In the genomic region with DNA sequence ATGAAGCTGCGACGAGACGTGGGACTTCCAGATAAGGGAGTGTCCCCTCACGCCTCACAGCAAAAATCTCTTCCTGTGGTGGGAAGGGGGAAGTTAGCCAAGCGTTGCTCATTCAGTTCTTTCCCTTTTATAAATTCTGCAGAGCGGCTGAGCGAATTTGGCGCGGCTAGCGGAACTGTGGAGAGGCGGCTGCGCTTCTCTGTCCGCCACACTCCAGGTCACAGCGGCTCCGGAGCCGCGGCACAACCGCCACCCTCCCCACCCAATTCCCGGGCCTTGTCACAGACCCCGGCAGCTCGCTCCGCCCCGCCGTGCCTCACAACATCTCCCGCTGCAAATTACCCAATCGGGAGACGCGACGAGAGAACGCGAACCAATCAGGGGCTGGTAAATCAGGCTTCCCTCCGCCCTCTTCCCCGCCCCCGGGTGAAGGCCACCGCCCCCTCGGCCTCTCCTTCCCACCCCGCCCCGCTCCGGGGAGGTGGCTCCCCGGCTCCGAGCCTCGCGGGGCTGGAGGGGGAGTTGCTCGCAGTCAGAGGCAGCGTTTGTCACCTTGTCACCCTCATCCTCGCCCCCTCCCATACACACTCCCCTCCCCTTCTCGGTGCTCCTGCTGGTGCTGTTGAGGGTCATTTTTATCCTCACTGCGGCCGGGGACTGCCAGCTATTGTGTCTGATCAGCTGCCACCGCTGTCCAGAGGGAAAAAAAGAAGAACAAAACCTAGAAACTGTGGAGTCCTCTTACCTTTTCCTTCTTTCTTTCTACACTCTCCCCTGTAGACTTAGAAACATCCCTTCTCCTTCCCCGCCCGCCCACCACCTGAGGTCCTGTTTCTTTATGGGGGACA, we compare ENCODE assay signal across 8 cellular contexts. TPM values are rescaled to one million over a fixed set of nuclear protein-coding genes. Genes with fewer than 3 reads are reported as not detected.
DNase-seq lines count a peak whose midpoint lies in the region; ATAC-seq and TF ChIP-seq lines count a peak whose summit lies in the region.

No MANE protein-coding gene starts in this region.

- DNase-seq in GM13977 (ENCODE audit: low spot score) (peak; percentile 96), NCI-H146 (lab: John Stamatoyannopoulos, UW) (peak; percentile 99), T-cell (peak; percentile 86 to 96 (median 93)), amniotic epithelial cell (ENCODE audit: low read depth) (peak; percentile 94), left cardiac atrium (peak; percentile 99), posterior cingulate gyrus (peak; percentile 98 to 100 (median 99)), upper lobe of left lung (peak; percentile 97 to 98)

- peaks cover 21 to 27% (median 24%) of the 10 kb centered on the region in 4 donors for H3K4me1 ChIP-seq in upper lobe of left lung

- no peak for TF ChIP-seq EP300 in upper lobe of left lung (IDR thresholded peaks at IDR 0.05)

- peak in 3 of 4 donors; percentile 67 to 98 (median 95) for TF ChIP-seq POLR2A in upper lobe of left lung (IDR thresholded peaks at IDR 0.05)

- 1 to 2% methylated on average over 22 to 42 of the region's 52 CpGs for WGBS in upper lobe of left lung, 2 donors

- peak overlapping the region; percentile 92 to 98 (median 94) for H3K27ac ChIP-seq in upper lobe of left lung

- peaks cover 0 to 25% (median 23%) of the 10 kb centered on the region in 3 donors for H3K4me1 Mint-ChIP-seq in T-cell

- POLR2A ChIA-PET in T-cell (lab: Charles Lee), result interaction anchor here in 1 of 2 donors (0.6 kb wide), 1 partner anchor 128 kb away, joined by 4 read pairs; no protein-coding TSS in a partner anchor

- no peaks in the 10 kb centered on the region for H3K27me3 ChIP-seq in upper lobe of left lung

- H3K36me3 ChIP-seq in upper lobe of left lung, result no peaks in the 10 kb centered on the region

- peak overlapping the region; percentile 86 to 93 (median 88) for H3K4me3 Mint-ChIP-seq in T-cell

- CTCF ChIA-PET in T-cell (lab: Charles Lee), result interaction anchor here in 1 of 2 donors (1.8 kb wide), 1 partner anchor 106 kb away, joined by 5 read pairs; no protein-coding TSS in a partner anchor

- intact Hi-C loops in left cardiac atrium (cut with DNase I) (loop anchor here (2.0 to 10.0 kb wide), 5 partner anchors 80 to 350 kb away; a partner anchor contains a TSS), posterior cingulate gyrus (cut with DNase I) (loop anchor here (2.0 to 10.0 kb wide), 5 partner anchors 66 to 360 kb away; a partner anchor contains a TSS)

- no peaks in the 10 kb centered on the region for H3K9me3 ChIP-seq in upper lobe of left lung

- ATAC-seq in HG02870 (IDR thresholded peaks at IDR 0.05; ENCODE audit: unreplicated experiment), result peak; percentile 82
- ATAC-seq in T-cell (replicated peaks in 1 of 4), result peak; percentile 88 to 91 (median 89)
- peak; percentile 93 for ATAC-seq in left cardiac atrium
- peak; percentile 95 to 98 for ATAC-seq in upper lobe of left lung (ENCODE audit: low FRiP score in 2 of 2)

- in situ Hi-C loops in GM13977 (cut with MboI; ENCODE audit: low pct_unique_long_range_greater_than_20kb, low sequenced_read_pairs, unreplicated experiment), result no loop called here

- H3K27me3 Mint-ChIP-seq in T-cell, result no peaks in the 10 kb centered on the region

- peak overlapping the region; percentile 82 to 86 for H3K27ac Mint-ChIP-seq in T-cell

- TF ChIP-seq CTCF in GM13977 (IDR thresholded peaks at IDR 0.05; ENCODE audit: extremely low read depth, insufficient read depth, missing control alignments) (no peak), upper lobe of left lung (IDR thresholded peaks at IDR 0.05) (no peak)

- no peaks in the 10 kb centered on the region for H3K9me3 Mint-ChIP-seq in T-cell

- no peaks in the 10 kb centered on the region for H3K36me3 Mint-ChIP-seq in T-cell

- H3K4me3 ChIP-seq in upper lobe of left lung, result peak overlapping the region; percentile 65 to 79 (median 72)

RNA-seq across cellular contexts. Expression of a gene that starts 0.9 kb away (rescaled TPM):
- 10 to 100 TPM; 19.1 to 45.8 (median 26.1) TPM for total RNA-seq in T-cell
- 10 to 100 TPM; 44.7 to 57.9 TPM for total RNA-seq in left cardiac atrium
- 10 to 100 TPM; 63.9 to 88.8 (median 73.5) TPM for total RNA-seq in upper lobe of left lung

Comparison
In these comparisons a context has a peak if more than half of its experiments do, and no peak if none do; other contexts are left out.
1. Peak in every context shown above with its lines: DNase-seq, ATAC-seq, H3K4me3 ChIP-seq and H3K27ac ChIP-seq.